Comparison of ENCODE assay signal across 8 cellular contexts in genomic region chr14:45085004-45085403, GRCh38. TPM values are rescaled to one million over a fixed set of nuclear protein-coding genes. Genes with fewer than 3 reads are reported as not detected.
DNase-seq lines count a peak whose midpoint lies in the region; ATAC-seq and TF ChIP-seq lines count a peak whose summit lies in the region.

No MANE protein-coding gene starts in this region.

- H3K27me3 ChIP-seq in rectal smooth muscle tissue (ENCODE audit: control insufficient read depth, insufficient read depth, low read length) = no peaks in the 10 kb centered on the region

- CTCF ChIA-PET in activated CD4-positive, alpha-beta T cell treated with anti-CD3 and anti-CD28 coated beads, Interleukin-2, amount 10 ng/mL, durations not matched to agents 7 days and 5 days (lab: Charles Lee) = no interaction called here

- H3K4me3 Mint-ChIP-seq in activated CD4-positive, alpha-beta T cell treated with anti-CD3 and anti-CD28 coated beads, Interleukin-2, amount 10 ng/mL, durations not matched to agents 7 days and 5 days = peak overlapping the region; percentile 98
- peak overlapping the region; percentile 96 for H3K4me3 Mint-ChIP-seq in T-helper 1 cell treated with Interleukin-12 subunit alpha and Interleukin-12 subunit beta and Interleukin-4 antibody, amounts not matched to agents 30 μg/mL and 1 μg/mL, for 36 hours

- H3K27ac Mint-ChIP-seq in activated CD4-positive, alpha-beta T cell treated with anti-CD3 and anti-CD28 coated beads, Interleukin-2, amount 10 ng/mL, durations not matched to agents 7 days and 5 days = peak overlapping the region; percentile 96
- H3K27ac Mint-ChIP-seq in T-helper 1 cell treated with Interleukin-12 subunit alpha and Interleukin-12 subunit beta and Interleukin-4 antibody, amounts not matched to agents 30 μg/mL and 1 μg/mL, for 36 hours = peak overlapping the region; percentile 94

- no peak for DNase-seq in activated CD4-positive, alpha-beta T cell treated with anti-CD3 and anti-CD28 coated beads, Interleukin-2, amount 10 ng/mL, durations not matched to agents 7 days and 5 days
- DNase-seq in activated CD4-positive, alpha-beta T cell treated with anti-CD3 and anti-CD28 coated beads, Interleukin-2, amount 50 U/mL, for 4 hours = no peak
- DNase-seq in foreskin fibroblast (peak in 1 of 2 donors; percentile 25), cerebellum (ENCODE audit: low spot score) (no peak)
- no peak for DNase-seq in stimulated activated CD4-positive, alpha-beta T cell treated with anti-CD3 and anti-CD28 coated beads, Interleukin-12 subunit alpha, Interleukin-12 subunit beta, amount 100 ng/mL, for 4 hours

- POLR2A ChIA-PET in activated CD4-positive, alpha-beta T cell treated with anti-CD3 and anti-CD28 coated beads, Interleukin-2, amount 10 ng/mL, durations not matched to agents 7 days and 5 days (lab: Charles Lee) = interaction anchor here (0.5 kb wide), 1 partner anchor 45 kb away, joined by 3 read pairs; no protein-coding TSS in a partner anchor

- H3K36me3 ChIP-seq in rectal smooth muscle tissue (ENCODE audit: control insufficient read depth, insufficient read depth, low read length) = no peaks in the 10 kb centered on the region

- no peak overlapping the region for H3K9ac ChIP-seq in rectal smooth muscle tissue (ENCODE audit: low read length)

- H3K27ac ChIP-seq in rectal smooth muscle tissue (ENCODE audit: low read depth, low read length) = no peak overlapping the region

- no peak for ATAC-seq in HG03095 (IDR thresholded peaks at IDR 0.05; ENCODE audit: unreplicated experiment)

- no peak for TF ChIP-seq CTCF in foreskin fibroblast (IDR thresholded peaks at IDR 0.05; ENCODE audit: low read depth, low read length)

- H3K4me3 ChIP-seq in foreskin fibroblast (ENCODE audit: low read depth in 1 of 2, low read length in 2 of 2) (peak overlapping the region; percentile 67 to 96), rectal smooth muscle tissue (ENCODE audit: low read length) (peak overlapping the region; percentile 77)

- peaks cover 16% of the 10 kb centered on the region for H3K36me3 Mint-ChIP-seq in activated CD4-positive, alpha-beta T cell treated with anti-CD3 and anti-CD28 coated beads, Interleukin-2, amount 10 ng/mL, durations not matched to agents 7 days and 5 days (ENCODE audit: low read depth)
- peaks cover 8% of the 10 kb centered on the region for H3K36me3 Mint-ChIP-seq in T-helper 1 cell treated with Interleukin-12 subunit alpha and Interleukin-12 subunit beta and Interleukin-4 antibody, amounts not matched to agents 30 μg/mL and 1 μg/mL, for 36 hours (ENCODE audit: low read depth)

- no peaks in the 10 kb centered on the region for H3K27me3 Mint-ChIP-seq in activated CD4-positive, alpha-beta T cell treated with anti-CD3 and anti-CD28 coated beads, Interleukin-2, amount 10 ng/mL, durations not matched to agents 7 days and 5 days
- H3K27me3 Mint-ChIP-seq in T-helper 1 cell treated with Interleukin-12 subunit alpha and Interleukin-12 subunit beta and Interleukin-4 antibody, amounts not matched to agents 30 μg/mL and 1 μg/mL, for 36 hours (ENCODE audit: low read depth) = no peaks in the 10 kb centered on the region

- H3K4me1 ChIP-seq in rectal smooth muscle tissue (ENCODE audit: control insufficient read depth, insufficient read depth, low read length) = peaks cover 8% of the 10 kb centered on the region

- H3K4me1 Mint-ChIP-seq in activated CD4-positive, alpha-beta T cell treated with anti-CD3 and anti-CD28 coated beads, Interleukin-2, amount 10 ng/mL, durations not matched to agents 7 days and 5 days = peaks cover 61% of the 10 kb centered on the region
- peaks cover 47% of the 10 kb centered on the region for H3K4me1 Mint-ChIP-seq in T-helper 1 cell treated with Interleukin-12 subunit alpha and Interleukin-12 subunit beta and Interleukin-4 antibody, amounts not matched to agents 30 μg/mL and 1 μg/mL, for 36 hours (ENCODE audit: low read depth)

- no peaks in the 10 kb centered on the region for H3K9me3 Mint-ChIP-seq in activated CD4-positive, alpha-beta T cell treated with anti-CD3 and anti-CD28 coated beads, Interleukin-2, amount 10 ng/mL, durations not matched to agents 7 days and 5 days
- H3K9me3 Mint-ChIP-seq in T-helper 1 cell treated with Interleukin-12 subunit alpha and Interleukin-12 subunit beta and Interleukin-4 antibody, amounts not matched to agents 30 μg/mL and 1 μg/mL, for 36 hours = no peaks in the 10 kb centered on the region

RNA-seq across cellular contexts. Expression of gene PRPF39, which starts 1.1 kb away (rescaled TPM):
- 10 to 100 TPM; 37.8 to 38.6 TPM for total RNA-seq in activated CD4-positive, alpha-beta T cell treated with anti-CD3 and anti-CD28 coated beads, Interleukin-2, amount 10 ng/mL, durations not matched to agents 7 days and 5 days
- 67.6 TPM for total RNA-seq in cerebellum

RNA-seq across cellular contexts. Expression of gene FKBP3, which starts 49.3 kb away (rescaled TPM):
- total RNA-seq in activated CD4-positive, alpha-beta T cell treated with anti-CD3 and anti-CD28 coated beads, Interleukin-2, amount 10 ng/mL, durations not matched to agents 7 days and 5 days = 10 to 100 TPM; 64.4 to 69.6 TPM
- 56.7 TPM for total RNA-seq in cerebellum

RNA-seq across cellular contexts. Expression of gene FANCM, which starts 50.7 kb away (rescaled TPM):
- total RNA-seq in activated CD4-positive, alpha-beta T cell treated with anti-CD3 and anti-CD28 coated beads, Interleukin-2, amount 10 ng/mL, durations not matched to agents 7 days and 5 days = 10 to 100 TPM; 15.6 to 16.5 TPM
- 19.8 TPM for total RNA-seq in cerebellum
